ENCODE assay signal across 27 cellular contexts in the genomic region with DNA sequence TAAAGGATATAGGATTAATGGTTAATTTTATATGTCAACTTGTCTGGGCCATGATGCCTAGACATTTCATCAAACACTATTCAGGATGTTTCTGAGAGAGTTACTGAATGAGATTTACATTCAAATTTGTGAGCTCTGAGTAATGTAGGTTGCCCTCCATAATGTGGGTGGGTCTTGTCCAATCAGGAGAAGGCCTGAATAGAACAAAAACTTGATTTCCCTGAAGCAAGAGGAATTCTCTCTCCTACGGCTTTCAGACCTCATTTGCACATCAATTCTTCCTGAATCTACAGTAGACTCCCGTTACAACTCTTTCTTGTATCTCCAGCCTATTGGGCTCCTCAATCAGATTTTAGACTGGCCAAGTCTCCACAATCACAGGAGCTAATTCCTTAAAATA.
"Had no signal": no experiment of that assay in that cellular context is flagged by ENCODE, and none has a peak within 500 bp of the region (broad histone marks: within the 10 kb centered on the region; RNA-seq: fewer than 3 reads in every experiment).

No MANE protein-coding gene starts in this region.

- FAIRE-seq: urothelium cell line had no signal

- H3K27me3 ChIP-seq: stomach, suprapubic skin, testis, thyroid gland, tibial artery, tibial nerve, transverse colon, upper lobe of left lung, upper lobe of right lung, uterus, vagina had no signal

- DNase-seq: stimulated activated CD4-positive, alpha-beta T cell treated with anti-CD3 and anti-CD28 coated beads, Interleukin-2, amount 100 ng/mL, for 48 hours; stimulated activated CD4-positive, alpha-beta T cell treated with anti-CD3 and anti-CD28 coated beads, Interleukin-4, amount 100 ng/mL, for 1 hour; stimulated activated CD4-positive, alpha-beta T cell treated with anti-CD3 and anti-CD28 coated beads, Interleukin-4, amount 100 ng/mL, for 24 hours; stimulated activated CD4-positive, alpha-beta T cell treated with anti-CD3 and anti-CD28 coated beads, Interleukin-4, amount 100 ng/mL, for 4 hours; stimulated activated CD8-positive, alpha-beta memory T cell treated with anti-CD3 and anti-CD28 coated beads, Interleukin-4, amount 100 ng/mL, for 48 hours; stimulated activated naive B cell treated with anti-CD40 and anti-IgM and Interleukin-4, amounts not matched to agents 10 μg/mL and 1 μg/mL and 100 μg/mL, for 72 hours; stimulated activated naive CD4-positive, alpha-beta T cell; stimulated activated naive CD4-positive, alpha-beta T cell treated with Interleukin-2 at 50 U/mL for 16 hours; stimulated activated naive CD8-positive, alpha-beta T cell treated with anti-CD3 and anti-CD28 coated beads, Interleukin-15, amount 100 ng/mL, for 72 hours; stimulated activated naive CD8-positive, alpha-beta T cell treated with anti-CD3 and anti-CD28 coated beads, Interleukin-15, Interleukin-2, amounts not matched to agents 100 U/mL and 50 U/mL, for 24 hours; stomach; substantia nigra; testis; thyroid gland; tibial artery; transverse colon; trophoblast cell; upper lobe of left lung; upper lobe of right lung; uterus had no signal

- H3K27ac ChIP-seq: stomach, suprapubic skin, testis, thoracic aorta, thyroid gland, tibial artery, tibial nerve, transverse colon, upper lobe of left lung, upper lobe of right lung, uterus, vagina had no signal

- H3K9me3 ChIP-seq: suprapubic skin, testis, thoracic aorta, thyroid gland, upper lobe of right lung, vagina had no signal

- H3K4me1 ChIP-seq: stomach, suprapubic skin, testis, thyroid gland, tibial artery, tibial nerve, transverse colon, upper lobe of left lung, upper lobe of right lung, uterus, vagina had no signal

- H3K4me3 ChIP-seq: stomach, suprapubic skin, testis, thoracic aorta, thyroid gland, tibial artery, tibial nerve, transverse colon, upper lobe of left lung, upper lobe of right lung, uterus, vagina had no signal

- ATAC-seq: stimulated activated effector memory CD8-positive, alpha-beta T cell treated with anti-CD3 and anti-CD28 coated beads, Interleukin-12 subunit alpha, Interleukin-12 subunit beta, amount 100 ng/mL, for 72 hours; stimulated activated memory B cell treated with anti-CD40 and anti-IgM and Interleukin-4, amounts not matched to agents 10 μg/mL and 1 μg/mL and 100 μg/mL, for 72 hours; stimulated activated naive B cell treated with anti-CD40 and anti-IgM and Interleukin-4, amounts not matched to agents 10 μg/mL and 1 μg/mL and 100 μg/mL, for 72 hours; stimulated activated naive CD8-positive, alpha-beta T cell treated with anti-CD3 and anti-CD28 coated beads, Interleukin-15, amount 100 ng/mL, for 72 hours; stimulated activated naive CD8-positive, alpha-beta T cell treated with anti-CD3 and anti-CD28 coated beads, Interleukin-15, Interleukin-2, amounts not matched to agents 100 U/mL and 50 U/mL, for 24 hours; upper lobe of right lung had no signal

- H3K36me3 ChIP-seq: stomach, suprapubic skin, thoracic aorta, thyroid gland, tibial artery, tibial nerve, transverse colon, upper lobe of left lung, upper lobe of right lung, uterus, vagina had no signal
